In the genomic region with DNA sequence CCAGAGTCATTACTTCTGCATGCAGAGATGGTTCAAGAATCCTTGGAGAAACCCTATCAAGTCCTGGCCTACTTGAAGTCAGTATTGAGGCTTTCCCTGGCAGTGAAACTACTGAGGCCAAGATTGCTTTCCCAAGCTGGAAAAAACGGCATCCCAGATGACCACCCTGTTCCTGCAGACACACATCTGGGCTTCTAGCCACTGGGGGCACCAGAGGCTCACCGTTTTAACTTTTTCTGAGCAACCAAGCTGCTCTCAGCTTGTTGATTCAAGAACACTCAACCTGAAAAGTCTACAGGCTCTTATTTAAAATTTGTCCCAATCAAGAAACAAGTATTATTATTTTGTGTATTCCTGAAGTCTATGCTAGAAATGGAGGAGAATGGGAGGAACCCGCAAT, we compare ENCODE assay signal across 9 cellular contexts.
DNase-seq lines count a peak whose midpoint lies in the region; ATAC-seq and TF ChIP-seq lines count a peak whose summit lies in the region.
"Had no signal": no experiment of that assay in that cellular context is flagged by ENCODE, and none has a peak within 500 bp of the region (broad histone marks: within the 10 kb centered on the region; RNA-seq: fewer than 3 reads in every experiment).

No MANE protein-coding gene starts in this region.

- peak; percentile 37 for DNase-seq in RPMI7951 (ENCODE audit: low read depth)
- peak; percentile 9 for DNase-seq in fibroblast of the conjunctiva (ENCODE audit: low read depth)
- DNase-seq in AG08396 (ENCODE audit: low spot score): no peak
- no peak for DNase-seq in NCI-H1436 (lab: John Stamatoyannopoulos, UW)
- no peak for DNase-seq in NCI-H524 treated with DMSO at 0.1 percent for 48 hours (lab: John Stamatoyannopoulos, UW)
- DNase-seq: activated naive CD8-positive, alpha-beta T cell treated with anti-CD3 and anti-CD28 coated beads, Interleukin-2, amount 10 ng/mL, durations not matched to agents 7 days and 5 days had no signal

- ATAC-seq in GM21423 (IDR thresholded peaks at IDR 0.05; ENCODE audit: unreplicated experiment): no peak

- TF ChIP-seq CTCF in 22Rv1 (IDR thresholded peaks at IDR 0.05) (peak; percentile 24), GM12874 (IDR thresholded peaks at IDR 0.05; ENCODE audit: insufficient read depth, low read depth, low read length) (peak; percentile 17; the same call in 1 of the 2 replicates)

- no peak overlapping the region for H3K27ac ChIP-seq in 22Rv1

Comparison
In these comparisons a context has a peak if more than half of its experiments do, and no peak if none do; other contexts are left out.
1. DNase-seq: peak in RPMI7951 (single experiment) and fibroblast of the conjunctiva (single experiment); none in AG08396 (single experiment), NCI-H1436 (single experiment) and NCI-H524 treated with DMSO at 0.1 percent for 48 hours (single experiment).